8 cellular contexts compared by ENCODE assay signal in the genomic region with DNA sequence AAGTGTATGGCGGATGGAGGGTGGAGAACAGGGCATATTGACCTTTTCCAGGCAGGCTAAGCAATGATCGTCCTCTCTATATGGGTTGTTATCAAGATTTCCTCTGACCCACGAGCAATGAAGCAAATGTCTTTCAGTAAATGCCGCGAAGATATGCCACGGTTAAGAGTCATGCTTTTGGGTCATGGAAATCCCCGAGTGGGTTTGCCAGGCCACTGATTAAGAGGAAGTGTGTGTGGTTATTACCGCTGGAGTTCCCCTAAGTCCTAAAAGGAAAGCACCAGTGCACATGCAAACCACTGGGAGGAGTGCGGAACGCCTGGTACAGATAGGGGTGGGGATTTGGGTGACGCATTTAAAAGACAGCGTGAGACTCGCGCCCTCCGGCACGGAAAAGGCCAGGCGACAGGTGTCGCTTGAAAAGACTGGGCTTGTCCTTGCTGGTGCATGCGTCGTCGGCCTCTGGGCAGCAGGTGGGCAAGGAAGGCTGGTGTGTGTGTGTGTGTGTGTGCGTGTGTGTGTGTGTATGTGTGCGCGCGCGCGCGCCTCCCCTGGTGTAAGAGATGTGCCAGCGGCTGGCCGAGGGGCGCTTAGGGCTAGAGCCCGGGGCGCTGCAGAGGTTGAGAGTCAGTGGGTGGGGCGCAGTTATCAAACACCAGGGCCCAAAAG. TPM values are rescaled to one million over a fixed set of nuclear protein-coding genes. Genes with fewer than 3 reads are reported as not detected.
DNase-seq lines count a peak whose midpoint lies in the region; ATAC-seq and TF ChIP-seq lines count a peak whose summit lies in the region.

BIRC3 (plus strand) TSS at position 386 of the 669 bp plus-strand sequence. CDS start 7,026 bp downstream, outside the sequence.

- BruUV-seq in OCI-LY7 (replicated peaks; lab: Mats Ljungman, UMichigan) = no TSS peak

- H3K4me1 ChIP-seq in HUES48 (ENCODE audit: control insufficient read depth, insufficient read depth, low read length) (0 out of 2 replicates have a peak, but pooled peaks cover 3% of the 10 kb centered on the region), OCI-LY7 (ENCODE audit: insufficient read depth, low read length, poor library complexity, severe bottlenecking) (peaks cover 69% of the 10 kb centered on the region)

- intact Hi-C loops in OCI-LY7 (cut with micrococcal nuclease; ENCODE audit: unreplicated experiment) = loop anchor here (1.0 to 2.0 kb wide), 4 partner anchors 23 to 135 kb away; partner anchors contain the start of genes BIRC2 and TMEM123

- H4K20me1 ChIP-seq in OCI-LY7 (ENCODE audit: insufficient read depth, low read length) = no peaks in the 10 kb centered on the region

- in situ Hi-C loops in Caki2 (cut with HindIII; ENCODE audit: low pct_unique_long_range_greater_than_20kb, low sequenced_read_pairs) = no loop called here

- no peak within 1 kb of the TSS for H3K27ac ChIP-seq in HUES48 (ENCODE audit: low read depth, low read length)
- H3K27ac ChIP-seq in OCI-LY7 (ENCODE audit: low read depth, low read length, poor library complexity, severe bottlenecking) = peak within 1 kb of the TSS; percentile 92

- H3K4me2 ChIP-seq in OCI-LY7 (ENCODE audit: low read length) = peak within 1 kb of the TSS; percentile 79

- no peaks in the 10 kb centered on the region for H3K9me2 ChIP-seq in OCI-LY7 (ENCODE audit: insufficient read depth, low read length)

- H2AFZ ChIP-seq in OCI-LY7 (ENCODE audit: low read length) = peak within 1 kb of the TSS; percentile 48; the same call in 1 of the 2 replicates

- ATAC-seq in GM21381 (IDR thresholded peaks at IDR 0.05; ENCODE audit: unreplicated experiment) = peak; percentile 81
- peak; percentile 99 for ATAC-seq in esophagus mucosa

- POLR2A ChIA-PET in OCI-LY7 (lab: Charles Lee) = interaction anchor here (1.2 to 12.5 kb wide), 4 partner anchors 10 to 50 kb away, joined by 3 to 102 read pairs (median 40); no protein-coding TSS in a partner anchor

- H3K9ac ChIP-seq in HUES48 (ENCODE audit: low read depth, low read length) = no peak within 1 kb of the TSS

- peaks cover 48% of the 10 kb centered on the region for H3K79me2 ChIP-seq in OCI-LY7 (ENCODE audit: insufficient read depth, low read depth, low read length)

- DNase-seq in Caki2 (ENCODE audit: low read depth) (peak; percentile 98), OCI-LY7 (ENCODE audit: low spot score) (peak; percentile 98), activated T-cell treated with anti-CD3 and anti-CD28 coated beads for 4 hours (peak; percentile 82), myocyte (ENCODE audit: low read depth) (peak; percentile 98)
- DNase-seq in stimulated activated CD8-positive, alpha-beta memory T cell treated with anti-CD3 and anti-CD28 coated beads, Interleukin-7, amount 100 ng/mL, for 48 hours (ENCODE audit: extremely low read depth in 1 of 2, low read depth in 1 of 2) = peak; percentile 81 to 91

- CTCF ChIA-PET in OCI-LY7 (lab: Charles Lee; ENCODE audit: unreplicated experiment) = interaction anchor here (1.3 to 2.2 kb wide), 2 partner anchors 23 to 297 kb away, joined by 3 to 8 read pairs; no protein-coding TSS in a partner anchor

- H3K9me3 ChIP-seq in HUES48 (ENCODE audit: control insufficient read depth, insufficient read depth, low read length) (no peaks in the 10 kb centered on the region), OCI-LY7 (ENCODE audit: low read length) (no peaks in the 10 kb centered on the region)

- H3K36me3 ChIP-seq in HUES48 (ENCODE audit: control insufficient read depth, insufficient read depth, low read length) (no peaks in the 10 kb centered on the region), OCI-LY7 (ENCODE audit: insufficient read depth, low read length) (peaks cover 25% of the 10 kb centered on the region; the same call in 1 of the 2 replicates)

- peak within 1 kb of the TSS; percentile 79 for H3K4me3 ChIP-seq in HUES48 (ENCODE audit: low read depth, low read length)
- H3K4me3 ChIP-seq in OCI-LY7 (ENCODE audit: low read depth, low read length, poor library complexity, severe bottlenecking) = peak within 1 kb of the TSS; percentile 91

- H3K27me3 ChIP-seq in HUES48 (ENCODE audit: control insufficient read depth, insufficient read depth, low read length) = peaks cover 5% of the 10 kb centered on the region; the same call in 1 of the 2 replicates

- 0 out of 2 replicates have a peak, but pooled peaks have one; percentile 42 for TF ChIP-seq CTCF in OCI-LY7 (conservative IDR thresholded peaks at IDR 0.05; ENCODE audit: low read length)

RNA-seq across cellular contexts. Expression of gene BIRC3, which starts in this region (rescaled TPM):
- total RNA-seq in Caki2 (2014; rRNA removed; shearing (Covaris generic); ENCODE audit: low replicate concordance) = 12.2 and 12.6 TPM in 2 replicates
- total RNA-seq in OCI-LY7 (2014; rRNA removed; shearing (Covaris generic)) = 23.0 and 27.2 TPM in 2 replicates
- total RNA-seq in OCI-LY7 (2022) (66.9 and 69.2 TPM in 2 replicates), esophagus mucosa (2.2 TPM), myocyte (0.16 and 0.62 TPM in 2 replicates)
- polyA plus RNA-seq in myocyte (2012) = 0.05 TPM

Comparison
In these comparisons a context has a peak if more than half of its experiments do, and no peak if none do; other contexts are left out.
1. Peak in DNase-seq in myocyte; RNA of the gene not detected or under 1 TPM.